1 cellular context compared by ENCODE assay signal in the genomic region with DNA sequence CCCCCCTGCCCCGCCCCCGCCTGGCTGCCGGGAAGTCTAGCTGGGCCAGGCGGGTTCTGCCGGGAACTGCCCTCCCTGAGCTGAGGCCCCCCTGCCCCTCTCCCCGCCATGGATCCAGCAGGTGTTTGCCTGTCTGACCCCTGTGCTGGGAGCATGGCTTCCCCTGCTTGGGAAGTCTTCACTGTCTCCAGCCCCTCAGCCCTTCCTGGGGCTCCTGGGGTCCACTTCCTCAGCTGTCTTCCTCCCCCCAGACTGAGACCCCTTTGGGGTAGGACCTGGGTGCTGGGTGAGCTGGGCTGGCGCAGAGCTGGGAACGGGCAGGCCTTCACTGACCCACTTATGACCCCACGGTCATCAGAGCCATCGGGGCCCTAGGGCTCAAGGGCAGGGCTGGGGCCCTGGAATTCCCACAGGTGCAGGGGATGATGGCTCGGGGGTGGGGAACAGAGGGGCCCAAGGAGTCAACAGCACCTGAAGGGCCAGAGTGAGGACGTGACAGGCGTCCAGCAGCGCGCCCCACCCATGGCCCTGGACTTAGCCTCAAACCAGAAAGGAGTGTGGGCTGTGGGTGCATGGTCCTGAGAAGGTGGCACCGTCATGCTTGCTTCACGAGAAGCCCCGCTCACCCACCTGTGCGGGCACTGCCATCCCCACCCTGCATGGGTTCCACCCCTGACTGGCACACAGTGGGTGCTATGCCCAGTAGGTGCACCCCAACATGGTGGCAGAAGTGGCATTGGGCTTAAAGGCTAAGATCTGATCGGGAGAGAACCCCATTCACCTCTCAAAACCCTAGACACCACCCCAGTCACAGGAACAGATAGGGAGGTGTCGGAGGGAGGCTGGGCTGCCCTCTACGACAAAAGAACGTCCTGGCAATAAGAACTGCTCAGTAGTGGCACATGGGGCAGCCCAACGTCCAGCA.
A peak's percentile ranks its signal among the peaks of the same experiment; 100 is the strongest.
TF ChIP-seq lines count a peak whose summit lies in the region.

No MANE protein-coding gene starts in this region.

TF ChIP-seq in HepG2, 621 proteins besides CTCF, POLR2A, EP300 and RAD21 (continued from another document and continues in another):
- TF ChIP-seq PRDM4 (CRISPR knock-in tag; IDR thresholded peaks at IDR 0.05; ENCODE audit: borderline replicate concordance) (no peak), FOXA1 (IDR thresholded peaks at IDR 0.05) (no peak), FOXA1 (CRISPR knock-in tag; IDR thresholded peaks at IDR 0.05) (no peak; the same call in 1 of the 2 replicates), ZNF446 (CRISPR knock-in tag; IDR thresholded peaks at IDR 0.05) (no peak), DNMT1 (CRISPR knock-in tag; IDR thresholded peaks at IDR 0.05) (no peak), ZMYM2 (CRISPR knock-in tag; IDR thresholded peaks at IDR 0.05) (no peak), ZKSCAN1 (IDR thresholded peaks at IDR 0.05; ENCODE audit: low read length) (no peak), ZNF577 (CRISPR knock-in tag; IDR thresholded peaks at IDR 0.05; ENCODE audit: borderline replicate concordance, low read depth) (no peak), HNRNPUL1 (IDR thresholded peaks at IDR 0.05; ENCODE audit: low read depth, low read length) (no peak), GABPA (IDR thresholded peaks at IDR 0.05; ENCODE audit: low read depth, low read length) (no peak), GABPA (CRISPR knock-in tag; IDR thresholded peaks at IDR 0.05; ENCODE audit: low read depth) (no peak), TBX2 (CRISPR knock-in tag; IDR thresholded peaks at IDR 0.05; ENCODE audit: borderline replicate concordance) (peak; percentile 86), MNT (IDR thresholded peaks at IDR 0.05) (no peak), PLRG1 (conservative IDR thresholded peaks at IDR 0.05) (no peak), ZNF816 (CRISPR knock-in tag; IDR thresholded peaks at IDR 0.05; ENCODE audit: borderline replicate concordance) (no peak), ZNF30 (CRISPR knock-in tag; IDR thresholded peaks at IDR 0.05) (no peak), SATB2 (CRISPR knock-in tag; IDR thresholded peaks at IDR 0.05) (no peak), FOXO1 (CRISPR knock-in tag; IDR thresholded peaks at IDR 0.05) (0 out of 2 replicates have a peak, but pooled peaks have one; percentile 7), ZNF225 (CRISPR knock-in tag; IDR thresholded peaks at IDR 0.05) (0 out of 2 replicates have a peak, but pooled peaks have one; percentile 14), ERF (CRISPR knock-in tag; IDR thresholded peaks at IDR 0.05) (peak; percentile 59; the same call in 1 of the 2 replicates), FOXM1 (CRISPR knock-in tag; IDR thresholded peaks at IDR 0.05) (no peak), CENPX (CRISPR knock-in tag; IDR thresholded peaks at IDR 0.05) (no peak), ELF4 (CRISPR knock-in tag; IDR thresholded peaks at IDR 0.05; ENCODE audit: borderline replicate concordance) (no peak), NR2F6 (IDR thresholded peaks at IDR 0.05) (peak; percentile 43; the same call in 1 of the 2 replicates), NR2F6 (CRISPR knock-in tag; IDR thresholded peaks at IDR 0.05) (peak; percentile 70), DPF2 (CRISPR knock-in tag; IDR thresholded peaks at IDR 0.05; ENCODE audit: borderline replicate concordance, low read depth) (0 out of 2 replicates have a peak, but pooled peaks have one; percentile 25), NFIB (CRISPR knock-in tag; IDR thresholded peaks at IDR 0.05; ENCODE audit: borderline replicate concordance) (no peak), RELA (CRISPR knock-in tag; IDR thresholded peaks at IDR 0.05) (no peak), ZNF710 (CRISPR knock-in tag; IDR thresholded peaks at IDR 0.05; ENCODE audit: borderline replicate concordance) (0 out of 2 replicates have a peak, but pooled peaks have one; percentile 17), SCMH1 (CRISPR knock-in tag; IDR thresholded peaks at IDR 0.05; ENCODE audit: borderline replicate concordance) (no peak), ZNF235 (CRISPR knock-in tag; IDR thresholded peaks at IDR 0.05; ENCODE audit: borderline replicate concordance) (no peak), AKAP8 (CRISPR knock-in tag; IDR thresholded peaks at IDR 0.05) (peak; percentile 85; the same call in 1 of the 2 replicates), TBL1XR1 (IDR thresholded peaks at IDR 0.05; ENCODE audit: borderline replicate concordance, low read length, partially characterized antibody) (no peak), ZNF20 (CRISPR knock-in tag; IDR thresholded peaks at IDR 0.05) (no peak), HES4 (CRISPR knock-in tag; IDR thresholded peaks at IDR 0.05; ENCODE audit: borderline replicate concordance) (no peak), ARID4A (CRISPR knock-in tag; IDR thresholded peaks at IDR 0.05; ENCODE audit: borderline replicate concordance) (peak; percentile 51; the same call in 1 of the 2 replicates), ZSCAN22 (CRISPR knock-in tag; IDR thresholded peaks at IDR 0.05) (no peak)
- TF ChIP-seq, protein P1, sequence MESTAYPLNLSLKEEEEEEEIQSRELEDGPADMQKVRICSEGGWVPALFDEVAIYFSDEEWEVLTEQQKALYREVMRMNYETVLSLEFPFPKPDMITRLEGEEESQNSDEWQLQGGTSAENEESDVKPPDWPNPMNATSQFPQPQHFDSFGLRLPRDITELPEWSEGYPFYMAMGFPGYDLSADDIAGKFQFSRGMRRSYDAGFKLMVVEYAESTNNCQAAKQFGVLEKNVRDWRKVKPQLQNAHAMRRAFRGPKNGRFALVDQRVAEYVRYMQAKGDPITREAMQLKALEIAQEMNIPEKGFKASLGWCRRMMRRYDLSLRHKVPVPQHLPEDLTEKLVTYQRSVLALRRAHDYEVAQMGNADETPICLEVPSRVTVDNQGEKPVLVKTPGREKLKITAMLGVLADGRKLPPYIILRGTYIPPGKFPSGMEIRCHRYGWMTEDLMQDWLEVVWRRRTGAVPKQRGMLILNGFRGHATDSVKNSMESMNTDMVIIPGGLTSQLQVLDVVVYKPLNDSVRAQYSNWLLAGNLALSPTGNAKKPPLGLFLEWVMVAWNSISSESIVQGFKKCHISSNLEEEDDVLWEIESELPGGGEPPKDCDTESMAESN (CRISPR knock-in tag; conservative IDR thresholded peaks at IDR 0.05): no peak
- TF ChIP-seq, protein P2, sequence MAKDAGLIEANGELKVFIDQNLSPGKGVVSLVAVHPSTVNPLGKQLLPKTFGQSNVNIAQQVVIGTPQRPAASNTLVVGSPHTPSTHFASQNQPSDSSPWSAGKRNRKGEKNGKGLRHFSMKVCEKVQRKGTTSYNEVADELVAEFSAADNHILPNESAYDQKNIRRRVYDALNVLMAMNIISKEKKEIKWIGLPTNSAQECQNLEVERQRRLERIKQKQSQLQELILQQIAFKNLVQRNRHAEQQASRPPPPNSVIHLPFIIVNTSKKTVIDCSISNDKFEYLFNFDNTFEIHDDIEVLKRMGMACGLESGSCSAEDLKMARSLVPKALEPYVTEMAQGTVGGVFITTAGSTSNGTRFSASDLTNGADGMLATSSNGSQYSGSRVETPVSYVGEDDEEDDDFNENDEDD (CRISPR knock-in tag; IDR thresholded peaks at IDR 0.05; ENCODE audit: borderline replicate concordance): no peak
- TF ChIP-seq, protein P3, sequence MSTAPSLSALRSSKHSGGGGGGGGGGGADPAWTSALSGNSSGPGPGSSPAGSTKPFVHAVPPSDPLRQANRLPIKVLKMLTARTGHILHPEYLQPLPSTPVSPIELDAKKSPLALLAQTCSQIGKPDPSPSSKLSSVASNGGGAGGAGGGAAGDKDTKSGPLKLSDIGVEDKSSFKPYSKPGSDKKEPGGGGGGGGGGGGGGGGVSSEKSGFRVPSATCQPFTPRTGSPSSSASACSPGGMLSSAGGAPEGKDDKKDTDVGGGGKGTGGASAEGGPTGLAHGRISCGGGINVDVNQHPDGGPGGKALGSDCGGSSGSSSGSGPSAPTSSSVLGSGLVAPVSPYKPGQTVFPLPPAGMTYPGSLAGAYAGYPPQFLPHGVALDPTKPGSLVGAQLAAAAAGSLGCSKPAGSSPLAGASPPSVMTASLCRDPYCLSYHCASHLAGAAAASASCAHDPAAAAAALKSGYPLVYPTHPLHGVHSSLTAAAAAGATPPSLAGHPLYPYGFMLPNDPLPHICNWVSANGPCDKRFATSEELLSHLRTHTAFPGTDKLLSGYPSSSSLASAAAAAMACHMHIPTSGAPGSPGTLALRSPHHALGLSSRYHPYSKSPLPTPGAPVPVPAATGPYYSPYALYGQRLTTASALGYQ (CRISPR knock-in tag; IDR thresholded peaks at IDR 0.05): peak; percentile 65; the same call in 1 of the 2 replicates
- TF ChIP-seq, protein P4, sequence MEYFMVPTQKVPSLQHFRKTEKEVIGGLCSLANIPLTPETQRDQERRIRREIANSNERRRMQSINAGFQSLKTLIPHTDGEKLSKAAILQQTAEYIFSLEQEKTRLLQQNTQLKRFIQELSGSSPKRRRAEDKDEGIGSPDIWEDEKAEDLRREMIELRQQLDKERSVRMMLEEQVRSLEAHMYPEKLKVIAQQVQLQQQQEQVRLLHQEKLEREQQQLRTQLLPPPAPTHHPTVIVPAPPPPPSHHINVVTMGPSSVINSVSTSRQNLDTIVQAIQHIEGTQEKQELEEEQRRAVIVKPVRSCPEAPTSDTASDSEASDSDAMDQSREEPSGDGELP (IDR thresholded peaks at IDR 0.05; ENCODE audit: borderline replicate concordance, low read depth): peak; percentile 26; the same call in 1 of the 2 replicates
- TF ChIP-seq, protein P5, sequence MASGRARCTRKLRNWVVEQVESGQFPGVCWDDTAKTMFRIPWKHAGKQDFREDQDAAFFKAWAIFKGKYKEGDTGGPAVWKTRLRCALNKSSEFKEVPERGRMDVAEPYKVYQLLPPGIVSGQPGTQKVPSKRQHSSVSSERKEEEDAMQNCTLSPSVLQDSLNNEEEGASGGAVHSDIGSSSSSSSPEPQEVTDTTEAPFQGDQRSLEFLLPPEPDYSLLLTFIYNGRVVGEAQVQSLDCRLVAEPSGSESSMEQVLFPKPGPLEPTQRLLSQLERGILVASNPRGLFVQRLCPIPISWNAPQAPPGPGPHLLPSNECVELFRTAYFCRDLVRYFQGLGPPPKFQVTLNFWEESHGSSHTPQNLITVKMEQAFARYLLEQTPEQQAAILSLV (CRISPR knock-in tag; IDR thresholded peaks at IDR 0.05; ENCODE audit: borderline replicate concordance): no peak
